Comparison of ENCODE assay signal across 8 cellular contexts in the genomic region with DNA sequence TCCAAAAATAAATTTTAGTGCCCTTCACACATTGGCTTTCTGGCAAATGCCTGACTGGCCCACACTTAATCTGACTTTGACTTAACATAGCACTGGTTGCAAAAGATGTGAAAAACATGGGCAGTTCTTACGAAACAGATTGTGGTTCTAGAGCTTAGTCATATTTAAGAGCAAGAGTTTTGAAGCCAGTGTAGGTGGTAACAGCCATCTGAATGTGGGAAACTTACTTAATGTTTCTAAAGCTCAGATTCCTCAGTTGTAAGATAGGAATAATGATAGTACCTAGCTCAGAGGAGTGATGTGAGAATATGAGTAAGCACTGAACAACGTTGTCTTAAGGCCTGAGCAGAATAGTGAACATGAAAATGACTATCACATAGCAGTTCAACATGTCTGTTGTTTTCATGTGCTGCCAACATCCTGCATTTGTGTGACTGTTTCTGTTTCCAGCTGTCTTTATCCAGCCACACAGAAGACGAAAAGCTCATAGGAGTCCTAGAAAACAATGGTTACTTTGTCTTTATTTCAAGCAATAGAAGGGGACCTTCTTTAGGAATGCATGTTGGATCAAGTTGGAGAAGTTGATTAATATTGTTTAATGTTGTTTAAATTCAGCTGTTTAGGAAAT.
A peak's percentile ranks its signal among the peaks of the same experiment; 100 is the strongest.
DNase-seq lines count a peak whose midpoint lies in the region; ATAC-seq and TF ChIP-seq lines count a peak whose summit lies in the region.

No MANE protein-coding gene starts in this region.

- POLR2A ChIA-PET in CD8-positive, alpha-beta T cell (lab: Charles Lee): no interaction called here

- no peak overlapping the region for H3K27ac ChIP-seq in WERI-Rb-1
- H3K27ac ChIP-seq in CD8-positive, alpha-beta T cell (ENCODE audit: low read depth, low read length): no peak overlapping the region

- ATAC-seq in GM19468 (IDR thresholded peaks at IDR 0.05; ENCODE audit: extremely low read depth, unreplicated experiment) (peak; percentile 85), HG03432 (IDR thresholded peaks at IDR 0.05; ENCODE audit: unreplicated experiment) (peak; percentile 98)
- no peak for ATAC-seq in CD8-positive, alpha-beta T cell

- no peaks in the 10 kb centered on the region for H3K9me3 ChIP-seq in WERI-Rb-1 (ENCODE audit: severe bottlenecking)
- H3K9me3 ChIP-seq in CD8-positive, alpha-beta T cell (ENCODE audit: low read length): no peaks in the 10 kb centered on the region

- no peak overlapping the region for H3K27ac Mint-ChIP-seq in CD8-positive, alpha-beta T cell

- H3K27me3 ChIP-seq in WERI-Rb-1 (ENCODE audit: insufficient read depth, low read depth, severe bottlenecking): no peaks in the 10 kb centered on the region
- H3K27me3 ChIP-seq in CD8-positive, alpha-beta T cell (ENCODE audit: insufficient read depth, low read length): no peaks in the 10 kb centered on the region

- H3K27me3 Mint-ChIP-seq in CD8-positive, alpha-beta T cell (ENCODE audit: low read depth): no peaks in the 10 kb centered on the region

- H3K36me3 Mint-ChIP-seq in CD8-positive, alpha-beta T cell: no peaks in the 10 kb centered on the region

- CTCF ChIA-PET in CD8-positive, alpha-beta T cell (lab: Charles Lee): no interaction called here

- H3K4me3 ChIP-seq in AG09309 (ENCODE audit: control insufficient read depth, low read depth, low read length): no peak overlapping the region
- no peak overlapping the region for H3K4me3 ChIP-seq in cardiac fibroblast (replicated peaks in 1 of 2; ENCODE audit: low read depth in 2 of 2, low read length in 2 of 2)
- H3K4me3 ChIP-seq in WERI-Rb-1 (ENCODE audit: low read depth, low read length): no peak overlapping the region
- H3K4me3 ChIP-seq in CD8-positive, alpha-beta T cell (ENCODE audit: low read depth, low read length): no peak overlapping the region

- no peaks in the 10 kb centered on the region; the same call in 1 of the 2 replicates for H3K36me3 ChIP-seq in WERI-Rb-1
- no peaks in the 10 kb centered on the region for H3K36me3 ChIP-seq in CD8-positive, alpha-beta T cell (ENCODE audit: insufficient read depth, low read length)

- intact Hi-C loops in CD8-positive, alpha-beta T cell (cut with DNase I, micrococcal nuclease): no loop called here

- no peak overlapping the region for H3K4me3 Mint-ChIP-seq in CD8-positive, alpha-beta T cell

- TF ChIP-seq CTCF in AG09309 (IDR thresholded peaks at IDR 0.05; ENCODE audit: control insufficient read depth, insufficient read depth, low read depth, low read length, missing control alignments) (no peak), cardiac fibroblast (IDR thresholded peaks at IDR 0.05; ENCODE audit: low read depth, low read length) (no peak), WERI-Rb-1 (IDR thresholded peaks at IDR 0.05; ENCODE audit: low read depth, low read length) (no peak)
- no peak for TF ChIP-seq CTCF in CD8-positive, alpha-beta T cell (IDR thresholded peaks at IDR 0.05)

- DNase-seq in AG09309 (ENCODE audit: low read depth) (peak; percentile 96), cardiac fibroblast (ENCODE audit: low read depth in 2 of 2) (peak; percentile 86 to 92), NCI-H1694 treated with DMSO at 0.1 percent for 48 hours (lab: John Stamatoyannopoulos, UW) (no peak), DMS 273 treated with DMSO at 0.1 percent for 48 hours (lab: John Stamatoyannopoulos, UW) (no peak), WERI-Rb-1 (no peak)
- no peak for DNase-seq in CD8-positive, alpha-beta T cell

- no peaks in the 10 kb centered on the region for H3K4me1 Mint-ChIP-seq in CD8-positive, alpha-beta T cell (ENCODE audit: low read depth)

- no peaks in the 10 kb centered on the region for H3K4me1 ChIP-seq in CD8-positive, alpha-beta T cell (ENCODE audit: insufficient read depth, low read length)

- H3K9me3 Mint-ChIP-seq in CD8-positive, alpha-beta T cell: peaks cover 8% of the 10 kb centered on the region

Comparison
In these comparisons a context has a peak if more than half of its experiments do, and no peak if none do; other contexts are left out.
1. DNase-seq: peak in AG09309 (single experiment) and cardiac fibroblast (2 of 2); none in NCI-H1694 treated with DMSO at 0.1 percent for 48 hours (single experiment), DMS 273 treated with DMSO at 0.1 percent for 48 hours (single experiment), WERI-Rb-1 (single experiment) and CD8-positive, alpha-beta T cell (0 of 7).